In genomic region chr1:178625695-178626094, GRCh38 we compare ENCODE assay signal across 13 cellular contexts.
"Had no signal": no experiment of that assay in that cellular context is flagged by ENCODE, and none has a peak within 500 bp of the region (broad histone marks: within the 10 kb centered on the region; RNA-seq: fewer than 3 reads in every experiment).

No MANE protein-coding gene starts in this region.

- H3K27ac ChIP-seq: adrenal gland, coronary artery, foreskin keratinocyte, tibial artery had no signal

- H3K9me3 ChIP-seq: adrenal gland, tibial artery had no signal

- H3K4me3 Mint-ChIP-seq: activated CD4-positive, alpha-beta memory T cell treated with anti-CD3 and anti-CD28 coated beads for 36 hours; activated naive CD4-positive, alpha-beta T cell treated with anti-CD3 and anti-CD28 coated beads, Interleukin-2, amount 50 U/mL, for 24 hours; activated T-cell treated with anti-CD3 and anti-CD28 coated beads, Interleukin-2, amount 50 U/mL, for 24 hours; immature natural killer cell; stimulated activated effector memory CD8-positive, alpha-beta T cell treated with anti-CD3 and anti-CD28 coated beads, Interleukin-12 subunit alpha, Interleukin-12 subunit beta, amount 100 ng/mL, for 72 hours had no signal

- H3K36me3 Mint-ChIP-seq: activated CD4-positive, alpha-beta memory T cell treated with anti-CD3 and anti-CD28 coated beads for 36 hours; activated naive CD4-positive, alpha-beta T cell treated with anti-CD3 and anti-CD28 coated beads, Interleukin-2, amount 50 U/mL, for 24 hours; immature natural killer cell; stimulated activated effector memory CD8-positive, alpha-beta T cell treated with anti-CD3 and anti-CD28 coated beads, Interleukin-12 subunit alpha, Interleukin-12 subunit beta, amount 100 ng/mL, for 72 hours had no signal

- H3K36me3 ChIP-seq: adrenal gland, tibial artery had no signal

- DNase-seq: activated CD4-positive, alpha-beta memory T cell treated with anti-CD3 and anti-CD28 coated beads for 36 hours; activated effector memory CD4-positive, alpha-beta T cell treated with Interleukin-2 at 50 U/mL for 16 hours; activated T-cell treated with anti-CD3 and anti-CD28 coated beads, Interleukin-2, amount 50 U/mL, for 24 hours; adrenal gland; foreskin keratinocyte; immature natural killer cell; midbrain; tibial artery had no signal

- H3K9me3 Mint-ChIP-seq: activated naive CD4-positive, alpha-beta T cell treated with anti-CD3 and anti-CD28 coated beads, Interleukin-2, amount 50 U/mL, for 24 hours; immature natural killer cell; stimulated activated effector memory CD8-positive, alpha-beta T cell treated with anti-CD3 and anti-CD28 coated beads, Interleukin-12 subunit alpha, Interleukin-12 subunit beta, amount 100 ng/mL, for 72 hours had no signal

- ATAC-seq: esophagus mucosa; foreskin keratinocyte; stimulated activated effector memory CD8-positive, alpha-beta T cell treated with anti-CD3 and anti-CD28 coated beads, Interleukin-12 subunit alpha, Interleukin-12 subunit beta, amount 100 ng/mL, for 72 hours had no signal

- H3K4me1 Mint-ChIP-seq: activated naive CD4-positive, alpha-beta T cell treated with anti-CD3 and anti-CD28 coated beads, Interleukin-2, amount 50 U/mL, for 24 hours; immature natural killer cell; stimulated activated effector memory CD8-positive, alpha-beta T cell treated with anti-CD3 and anti-CD28 coated beads, Interleukin-12 subunit alpha, Interleukin-12 subunit beta, amount 100 ng/mL, for 72 hours had no signal

- H3K4me3 ChIP-seq: adrenal gland, coronary artery, lung, tibial artery had no signal

- H3K27me3 Mint-ChIP-seq: activated CD4-positive, alpha-beta memory T cell treated with anti-CD3 and anti-CD28 coated beads for 36 hours had no signal

- H3K27ac Mint-ChIP-seq: activated CD4-positive, alpha-beta memory T cell treated with anti-CD3 and anti-CD28 coated beads for 36 hours; activated naive CD4-positive, alpha-beta T cell treated with anti-CD3 and anti-CD28 coated beads, Interleukin-2, amount 50 U/mL, for 24 hours; activated T-cell treated with anti-CD3 and anti-CD28 coated beads, Interleukin-2, amount 50 U/mL, for 24 hours; immature natural killer cell; stimulated activated effector memory CD8-positive, alpha-beta T cell treated with anti-CD3 and anti-CD28 coated beads, Interleukin-12 subunit alpha, Interleukin-12 subunit beta, amount 100 ng/mL, for 72 hours had no signal

- H3K27me3 ChIP-seq: adrenal gland, foreskin keratinocyte, tibial artery had no signal
